In the genomic region with DNA sequence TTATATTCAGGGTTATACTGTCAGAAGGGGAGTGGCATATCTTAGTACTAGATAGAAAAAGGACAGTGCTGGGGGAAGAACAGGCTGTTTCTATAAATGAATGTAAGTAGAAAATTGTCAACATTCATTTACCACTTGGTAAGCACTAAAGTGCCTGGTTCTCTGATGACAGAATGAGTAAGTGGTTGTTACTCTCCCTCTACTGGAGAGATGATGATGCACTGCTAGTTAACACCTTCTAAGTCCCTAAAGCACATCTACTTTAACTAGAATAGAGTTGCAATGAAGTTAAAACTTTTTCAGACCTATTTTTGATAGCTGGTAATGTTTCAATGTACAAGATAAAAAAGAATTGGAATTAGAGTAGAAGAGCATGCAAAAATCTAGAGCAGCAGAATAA, we compare ENCODE assay signal across 15 cellular contexts.
DNase-seq lines count a peak whose midpoint lies in the region; ATAC-seq and TF ChIP-seq lines count a peak whose summit lies in the region.
"Had no signal": no experiment of that assay in that cellular context is flagged by ENCODE, and none has a peak within 500 bp of the region (broad histone marks: within the 10 kb centered on the region; RNA-seq: fewer than 3 reads in every experiment).

No MANE protein-coding gene starts in this region.

- H3K9me3 ChIP-seq in HAP-1: no peaks in the 10 kb centered on the region; the same call in 1 of the 2 replicates
- H3K9me3 ChIP-seq: BLaER1 had no signal

- H3K4me1 ChIP-seq in foreskin keratinocyte (no peaks in the 10 kb centered on the region), HAP-1 (no peaks in the 10 kb centered on the region)

- H3K27ac Mint-ChIP-seq in WTC11 (no peak overlapping the region), nephron progenitor cell (no peak overlapping the region)
- H3K27ac Mint-ChIP-seq: CD4-positive, CD25-positive, alpha-beta regulatory T cell had no signal

- peaks cover 3% of the 10 kb centered on the region; the same call in 1 of the 2 replicates for H3K36me3 Mint-ChIP-seq in WTC11
- H3K36me3 Mint-ChIP-seq in nephron progenitor cell (ENCODE audit: low read depth): no peaks in the 10 kb centered on the region
- H3K36me3 Mint-ChIP-seq: CD4-positive, CD25-positive, alpha-beta regulatory T cell had no signal

- no peak overlapping the region for H3K27ac ChIP-seq in C4-2B
- H3K27ac ChIP-seq in foreskin keratinocyte: no peak overlapping the region
- H3K27ac ChIP-seq: 22Rv1, BLaER1 had no signal

- CTCF ChIA-PET in WTC11 (lab: Charles Lee): no interaction called here

- H3K4me1 Mint-ChIP-seq in WTC11: peaks cover 7% of the 10 kb centered on the region
- no peaks in the 10 kb centered on the region for H3K4me1 Mint-ChIP-seq in nephron progenitor cell
- H3K4me1 Mint-ChIP-seq: CD4-positive, CD25-positive, alpha-beta regulatory T cell had no signal

- no peaks in the 10 kb centered on the region for H3K36me3 ChIP-seq in HAP-1 (replicated peaks)
- H3K36me3 ChIP-seq: BLaER1 had no signal

- no peak overlapping the region for H3K4me3 Mint-ChIP-seq in WTC11
- no peak overlapping the region for H3K4me3 Mint-ChIP-seq in nephron progenitor cell
- H3K4me3 Mint-ChIP-seq: CD4-positive, CD25-positive, alpha-beta regulatory T cell; IgD-negative memory B cell had no signal

- H3K4me3 ChIP-seq in LNCaP clone FGC (ENCODE audit: low read depth, low read length) (no peak overlapping the region), HAP-1 (no peak overlapping the region)
- H3K4me3 ChIP-seq: BLaER1 had no signal

- 0 out of 2 replicates have a peak, but pooled peaks cover 8% of the 10 kb centered on the region for H3K9me3 Mint-ChIP-seq in WTC11
- no peaks in the 10 kb centered on the region for H3K9me3 Mint-ChIP-seq in nephron progenitor cell

- in situ Hi-C loops in HAP-1 (cut with MboI; ENCODE audit: low sequenced_read_pairs): no loop called here

- H3K27me3 Mint-ChIP-seq in WTC11 (ENCODE audit: low read depth) (no peaks in the 10 kb centered on the region), nephron progenitor cell (ENCODE audit: low read depth, poor library complexity) (no peaks in the 10 kb centered on the region)
- H3K27me3 Mint-ChIP-seq: CD4-positive, CD25-positive, alpha-beta regulatory T cell; IgD-negative memory B cell had no signal

- DNase-seq in LNCaP clone FGC (ENCODE audit: low read depth): no peak
- DNase-seq in WTC11 (ENCODE audit: low spot score): no peak
- DNase-seq in iPS-NIHi11 (ENCODE audit: low spot score): peak; percentile 5
- DNase-seq in nephron progenitor cell: no peak
- no peak for DNase-seq in foreskin keratinocyte
- DNase-seq in HAP-1 (ENCODE audit: low spot score in 2 of 2): no peak
- no peak for DNase-seq in kidney glomerular epithelial cell (lab: John Stamatoyannopoulos, UW)
- DNase-seq: AML-193; CD4-positive, CD25-positive, alpha-beta regulatory T cell; DMS53; GF-D8 had no signal

- POLR2A ChIA-PET in WTC11 (lab: Charles Lee): no interaction called here

- no peaks in the 10 kb centered on the region for H3K27me3 ChIP-seq in foreskin keratinocyte
- no peaks in the 10 kb centered on the region for H3K27me3 ChIP-seq in HAP-1 (ENCODE audit: low read depth)

- peak; percentile 12 for TF ChIP-seq CTCF in C4-2B (conservative IDR thresholded peaks at IDR 0.05)
- peak; percentile 19; the same call in 1 of the 2 replicates for TF ChIP-seq CTCF in LNCaP clone FGC (IDR thresholded peaks at IDR 0.05; ENCODE audit: control insufficient read depth, extremely low read depth, insufficient read depth)
- TF ChIP-seq CTCF in WTC11 (IDR thresholded peaks at IDR 0.05): no peak
- TF ChIP-seq CTCF in nephron progenitor cell (IDR thresholded peaks at IDR 0.05): no peak
- no peak for TF ChIP-seq CTCF in foreskin keratinocyte (conservative IDR thresholded peaks at IDR 0.05)

- peak; percentile 67 for ATAC-seq in WTC11
- no peak for ATAC-seq in foreskin keratinocyte

TF ChIP-seq in WTC11, 78 proteins besides CTCF, POLR2A, EP300 and RAD21:
- no peak for TF ChIP-seq PRRX2 (CRISPR knock-in tag; IDR thresholded peaks at IDR 0.05)
- no peak for TF ChIP-seq HMGA2 (CRISPR knock-in tag; IDR thresholded peaks at IDR 0.05)
- TF ChIP-seq NR1H2 (CRISPR knock-in tag; IDR thresholded peaks at IDR 0.05): no peak
- TF ChIP-seq, protein P1, sequence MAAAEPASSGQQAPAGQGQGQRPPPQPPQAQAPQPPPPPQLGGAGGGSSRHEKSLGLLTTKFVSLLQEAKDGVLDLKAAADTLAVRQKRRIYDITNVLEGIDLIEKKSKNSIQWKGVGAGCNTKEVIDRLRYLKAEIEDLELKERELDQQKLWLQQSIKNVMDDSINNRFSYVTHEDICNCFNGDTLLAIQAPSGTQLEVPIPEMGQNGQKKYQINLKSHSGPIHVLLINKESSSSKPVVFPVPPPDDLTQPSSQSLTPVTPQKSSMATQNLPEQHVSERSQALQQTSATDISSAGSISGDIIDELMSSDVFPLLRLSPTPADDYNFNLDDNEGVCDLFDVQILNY (CRISPR knock-in tag; IDR thresholded peaks at IDR 0.05): no peak
- TF ChIP-seq, protein P2, sequence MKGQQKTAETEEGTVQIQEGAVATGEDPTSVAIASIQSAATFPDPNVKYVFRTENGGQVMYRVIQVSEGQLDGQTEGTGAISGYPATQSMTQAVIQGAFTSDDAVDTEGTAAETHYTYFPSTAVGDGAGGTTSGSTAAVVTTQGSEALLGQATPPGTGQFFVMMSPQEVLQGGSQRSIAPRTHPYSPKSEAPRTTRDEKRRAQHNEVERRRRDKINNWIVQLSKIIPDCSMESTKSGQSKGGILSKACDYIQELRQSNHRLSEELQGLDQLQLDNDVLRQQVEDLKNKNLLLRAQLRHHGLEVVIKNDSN (CRISPR knock-in tag; IDR thresholded peaks at IDR 0.05): no peak
- no peak for TF ChIP-seq NFYB (CRISPR knock-in tag; conservative IDR thresholded peaks at IDR 0.05; ENCODE audit: low read depth)
- TF ChIP-seq, protein P3, sequence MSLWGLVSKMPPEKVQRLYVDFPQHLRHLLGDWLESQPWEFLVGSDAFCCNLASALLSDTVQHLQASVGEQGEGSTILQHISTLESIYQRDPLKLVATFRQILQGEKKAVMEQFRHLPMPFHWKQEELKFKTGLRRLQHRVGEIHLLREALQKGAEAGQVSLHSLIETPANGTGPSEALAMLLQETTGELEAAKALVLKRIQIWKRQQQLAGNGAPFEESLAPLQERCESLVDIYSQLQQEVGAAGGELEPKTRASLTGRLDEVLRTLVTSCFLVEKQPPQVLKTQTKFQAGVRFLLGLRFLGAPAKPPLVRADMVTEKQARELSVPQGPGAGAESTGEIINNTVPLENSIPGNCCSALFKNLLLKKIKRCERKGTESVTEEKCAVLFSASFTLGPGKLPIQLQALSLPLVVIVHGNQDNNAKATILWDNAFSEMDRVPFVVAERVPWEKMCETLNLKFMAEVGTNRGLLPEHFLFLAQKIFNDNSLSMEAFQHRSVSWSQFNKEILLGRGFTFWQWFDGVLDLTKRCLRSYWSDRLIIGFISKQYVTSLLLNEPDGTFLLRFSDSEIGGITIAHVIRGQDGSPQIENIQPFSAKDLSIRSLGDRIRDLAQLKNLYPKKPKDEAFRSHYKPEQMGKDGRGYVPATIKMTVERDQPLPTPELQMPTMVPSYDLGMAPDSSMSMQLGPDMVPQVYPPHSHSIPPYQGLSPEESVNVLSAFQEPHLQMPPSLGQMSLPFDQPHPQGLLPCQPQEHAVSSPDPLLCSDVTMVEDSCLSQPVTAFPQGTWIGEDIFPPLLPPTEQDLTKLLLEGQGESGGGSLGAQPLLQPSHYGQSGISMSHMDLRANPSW (CRISPR knock-in tag; conservative IDR thresholded peaks at IDR 0.05; ENCODE audit: low read depth): no peak
- no peak for TF ChIP-seq KAT7 (CRISPR knock-in tag; IDR thresholded peaks at IDR 0.05; ENCODE audit: borderline replicate concordance)
- TF ChIP-seq, protein P4, sequence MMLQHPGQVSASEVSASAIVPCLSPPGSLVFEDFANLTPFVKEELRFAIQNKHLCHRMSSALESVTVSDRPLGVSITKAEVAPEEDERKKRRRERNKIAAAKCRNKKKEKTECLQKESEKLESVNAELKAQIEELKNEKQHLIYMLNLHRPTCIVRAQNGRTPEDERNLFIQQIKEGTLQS (CRISPR knock-in tag; conservative IDR thresholded peaks at IDR 0.05): no peak
- TF ChIP-seq ZNF396 (CRISPR knock-in tag; IDR thresholded peaks at IDR 0.05; ENCODE audit: borderline replicate concordance): no peak
- no peak for TF ChIP-seq ZNF423 (CRISPR knock-in tag; IDR thresholded peaks at IDR 0.05)
- TF ChIP-seq, protein P5, sequence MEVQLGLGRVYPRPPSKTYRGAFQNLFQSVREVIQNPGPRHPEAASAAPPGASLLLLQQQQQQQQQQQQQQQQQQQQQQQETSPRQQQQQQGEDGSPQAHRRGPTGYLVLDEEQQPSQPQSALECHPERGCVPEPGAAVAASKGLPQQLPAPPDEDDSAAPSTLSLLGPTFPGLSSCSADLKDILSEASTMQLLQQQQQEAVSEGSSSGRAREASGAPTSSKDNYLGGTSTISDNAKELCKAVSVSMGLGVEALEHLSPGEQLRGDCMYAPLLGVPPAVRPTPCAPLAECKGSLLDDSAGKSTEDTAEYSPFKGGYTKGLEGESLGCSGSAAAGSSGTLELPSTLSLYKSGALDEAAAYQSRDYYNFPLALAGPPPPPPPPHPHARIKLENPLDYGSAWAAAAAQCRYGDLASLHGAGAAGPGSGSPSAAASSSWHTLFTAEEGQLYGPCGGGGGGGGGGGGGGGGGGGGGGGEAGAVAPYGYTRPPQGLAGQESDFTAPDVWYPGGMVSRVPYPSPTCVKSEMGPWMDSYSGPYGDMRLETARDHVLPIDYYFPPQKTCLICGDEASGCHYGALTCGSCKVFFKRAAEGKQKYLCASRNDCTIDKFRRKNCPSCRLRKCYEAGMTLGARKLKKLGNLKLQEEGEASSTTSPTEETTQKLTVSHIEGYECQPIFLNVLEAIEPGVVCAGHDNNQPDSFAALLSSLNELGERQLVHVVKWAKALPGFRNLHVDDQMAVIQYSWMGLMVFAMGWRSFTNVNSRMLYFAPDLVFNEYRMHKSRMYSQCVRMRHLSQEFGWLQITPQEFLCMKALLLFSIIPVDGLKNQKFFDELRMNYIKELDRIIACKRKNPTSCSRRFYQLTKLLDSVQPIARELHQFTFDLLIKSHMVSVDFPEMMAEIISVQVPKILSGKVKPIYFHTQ (CRISPR knock-in tag; IDR thresholded peaks at IDR 0.05): no peak
- TF ChIP-seq, protein P6, sequence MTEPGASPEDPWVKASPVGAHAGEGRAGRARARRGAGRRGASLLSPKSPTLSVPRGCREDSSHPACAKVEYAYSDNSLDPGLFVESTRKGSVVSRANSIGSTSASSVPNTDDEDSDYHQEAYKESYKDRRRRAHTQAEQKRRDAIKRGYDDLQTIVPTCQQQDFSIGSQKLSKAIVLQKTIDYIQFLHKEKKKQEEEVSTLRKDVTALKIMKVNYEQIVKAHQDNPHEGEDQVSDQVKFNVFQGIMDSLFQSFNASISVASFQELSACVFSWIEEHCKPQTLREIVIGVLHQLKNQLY (CRISPR knock-in tag; IDR thresholded peaks at IDR 0.05): no peak
TF ChIP-seq in WTC11: peak in this region for 0.

Comparison
In these comparisons a context has a peak if more than half of its experiments do, and no peak if none do; other contexts are left out.
1. CTCF ChIP-seq: peak in C4-2B (single experiment) and LNCaP clone FGC (single experiment); none in WTC11 (single experiment), nephron progenitor cell (single experiment) and foreskin keratinocyte (single experiment).